26 cellular contexts compared by ENCODE assay signal in genomic region chr19:50255115-50255514, GRCh38. TPM values are rescaled to one million over a fixed set of nuclear protein-coding genes. Genes with fewer than 3 reads are reported as not detected.
A peak's percentile ranks its signal among the peaks of the same experiment; 100 is the strongest.
DNase-seq lines count a peak whose midpoint lies in the region; ATAC-seq and TF ChIP-seq lines count a peak whose summit lies in the region.
"Had no signal": no experiment of that assay in that cellular context is flagged by ENCODE, and none has a peak within 500 bp of the region (broad histone marks: within the 10 kb centered on the region; RNA-seq: fewer than 3 reads in every experiment).

No MANE protein-coding gene starts in this region.

- H3K4me3 Mint-ChIP-seq in endothelial cell (ENCODE audit: unreplicated experiment) (peak overlapping the region; percentile 16), natural killer cell (no peak overlapping the region)
- no peak overlapping the region for H3K4me3 Mint-ChIP-seq in activated CD4-positive, alpha-beta T cell treated with anti-CD3 and anti-CD28 coated beads, Interleukin-2, amount 10 ng/mL, durations not matched to agents 24 days and 14 days
- H3K4me3 Mint-ChIP-seq: activated naive CD8-positive, alpha-beta T cell; stimulated activated naive B cell treated with anti-CD40 and anti-IgM and Interleukin-4, amounts not matched to agents 10 μg/mL and 1 μg/mL and 100 μg/mL, for 72 hours; T-helper 17 cell had no signal

- BruUV-seq in OCI-LY7 (replicated peaks; lab: Mats Ljungman, UMichigan), result no TSS peak

- intact Hi-C loops in OCI-LY7 (cut with micrococcal nuclease; ENCODE audit: unreplicated experiment) (no loop called here), natural killer cell (cut with micrococcal nuclease) (no loop called here)
- intact Hi-C loops in activated CD4-positive, alpha-beta T cell treated with anti-CD3 and anti-CD28 coated beads, Interleukin-2, amount 10 ng/mL, durations not matched to agents 24 days and 14 days (cut with micrococcal nuclease), result no loop called here

- H4K20me1 ChIP-seq in OCI-LY7 (ENCODE audit: insufficient read depth, low read length), result no peaks in the 10 kb centered on the region

- CTCF ChIA-PET in OCI-LY7 (lab: Charles Lee; ENCODE audit: unreplicated experiment), result no interaction called here

- no peak for ATAC-seq in natural killer cell
- no peak for ATAC-seq in GM19452 (IDR thresholded peaks at IDR 0.05; ENCODE audit: unreplicated experiment)
- ATAC-seq: HCT116; stimulated activated naive B cell treated with anti-CD40 and anti-IgM and Interleukin-4, amounts not matched to agents 10 μg/mL and 1 μg/mL and 100 μg/mL, for 72 hours; T-helper 17 cell had no signal

- H3K36me3 ChIP-seq in BE2C, result no peaks in the 10 kb centered on the region
- H3K36me3 ChIP-seq in OCI-LY7 (ENCODE audit: insufficient read depth, low read length), result no peaks in the 10 kb centered on the region

- in situ Hi-C loops in ACHN (cut with HindIII; ENCODE audit: low pct_ligation_motif_present, low pct_unique_long_range_greater_than_20kb, low sequenced_read_pairs), result no loop called here

- no peak overlapping the region for H3K4me2 ChIP-seq in OCI-LY7 (ENCODE audit: low read length)

- H3K27ac Mint-ChIP-seq in endothelial cell (ENCODE audit: unreplicated experiment), result no peak overlapping the region
- no peak overlapping the region for H3K27ac Mint-ChIP-seq in natural killer cell
- H3K27ac Mint-ChIP-seq in activated CD4-positive, alpha-beta T cell treated with anti-CD3 and anti-CD28 coated beads, Interleukin-2, amount 10 ng/mL, durations not matched to agents 24 days and 14 days, result no peak overlapping the region
- H3K27ac Mint-ChIP-seq: activated naive CD8-positive, alpha-beta T cell; activated T-helper 2 cell treated with anti-CD3 and anti-CD28 coated beads, Interferon-gamma antibody, Interleukin-2, Interleukin-4, amounts not matched to agents 10 μg/mL and 5 μg/mL and 100 μg/mL, durations not matched to agents 14 hours and 24 hours and 36 hours; CD4-positive, alpha-beta memory T cell; stimulated activated naive B cell treated with anti-CD40 and anti-IgM and Interleukin-4, amounts not matched to agents 10 μg/mL and 1 μg/mL and 100 μg/mL, for 72 hours; T-helper 17 cell had no signal

- H3K4me1 ChIP-seq in BE2C (no peaks in the 10 kb centered on the region), OCI-LY7 (ENCODE audit: insufficient read depth, low read length, poor library complexity, severe bottlenecking) (no peaks in the 10 kb centered on the region)
- H3K4me1 ChIP-seq: ascending aorta, esophagus muscularis mucosa, Peyer's patch, testis had no signal

- H3K27me3 Mint-ChIP-seq in endothelial cell (ENCODE audit: unreplicated experiment), result no peaks in the 10 kb centered on the region
- H3K27me3 Mint-ChIP-seq in natural killer cell (ENCODE audit: low read depth in 2 of 2), result peaks cover 0 to 6% of the 10 kb centered on the region in 2 donors
- no peaks in the 10 kb centered on the region for H3K27me3 Mint-ChIP-seq in activated CD4-positive, alpha-beta T cell treated with anti-CD3 and anti-CD28 coated beads, Interleukin-2, amount 10 ng/mL, durations not matched to agents 24 days and 14 days

- no peaks in the 10 kb centered on the region for H3K9me2 ChIP-seq in OCI-LY7 (ENCODE audit: insufficient read depth, low read length)

- TF ChIP-seq CTCF in BE2C (IDR thresholded peaks at IDR 0.05; ENCODE audit: low read depth, low read length), result 0 out of 2 replicates have a peak, but pooled peaks have one; percentile 12
- peak; percentile 45; the same call in 1 of the 2 replicates for TF ChIP-seq CTCF in GM12875 (IDR thresholded peaks at IDR 0.05; ENCODE audit: borderline replicate concordance, insufficient read depth, low read depth, low read length)
- peak; percentile 70 for TF ChIP-seq CTCF in OCI-LY7 (conservative IDR thresholded peaks at IDR 0.05; ENCODE audit: low read length)
- no peak for TF ChIP-seq CTCF in endothelial cell (IDR thresholded peaks at IDR 0.05; ENCODE audit: unreplicated experiment)
- TF ChIP-seq CTCF in natural killer cell (IDR thresholded peaks at IDR 0.05), result no peak

- DNase-seq in BE2C, result no peak
- DNase-seq in OCI-LY7 (ENCODE audit: low spot score), result peak; percentile 26
- DNase-seq in endothelial cell (ENCODE audit: low spot score), result no peak
- no peak for DNase-seq in natural killer cell
- DNase-seq in ACHN, result no peak
- no peak for DNase-seq in activated CD4-positive, alpha-beta T cell treated with anti-CD3 and anti-CD28 coated beads, Interleukin-2, amount 10 ng/mL, durations not matched to agents 24 days and 14 days
- DNase-seq: activated CD8-positive, alpha-beta memory T cell treated with anti-CD3 and anti-CD28 coated beads, Interleukin-2, amount 50 U/mL, for 48 hours; CD4-positive, alpha-beta memory T cell; cerebellar nuclear complex; effector CD4-positive, alpha-beta T cell; GF-D8; kidney glomerular epithelial cell; NCI-H1092 treated with DMSO at 0.1 percent for 48 hours; NCI-H2029; Peyer's patch; small intestine; stimulated activated naive B cell treated with anti-CD40 and anti-IgM and Interleukin-4, amounts not matched to agents 10 μg/mL and 1 μg/mL and 100 μg/mL, for 72 hours; T-helper 17 cell; testis had no signal

- H3K27me3 ChIP-seq in BE2C, result no peaks in the 10 kb centered on the region
- H3K27me3 ChIP-seq: ascending aorta, Peyer's patch, testis had no signal

- peaks cover 20% of the 10 kb centered on the region for H3K36me3 Mint-ChIP-seq in endothelial cell (ENCODE audit: low read depth, unreplicated experiment)
- peaks cover 6% of the 10 kb centered on the region for H3K36me3 Mint-ChIP-seq in natural killer cell
- no peaks in the 10 kb centered on the region for H3K36me3 Mint-ChIP-seq in activated CD4-positive, alpha-beta T cell treated with anti-CD3 and anti-CD28 coated beads, Interleukin-2, amount 10 ng/mL, durations not matched to agents 24 days and 14 days (ENCODE audit: low read depth)

- H3K79me2 ChIP-seq in OCI-LY7 (ENCODE audit: insufficient read depth, low read depth, low read length), result no peaks in the 10 kb centered on the region

- H3K9me3 ChIP-seq in BE2C, result no peaks in the 10 kb centered on the region; the same call in 1 of the 2 replicates
- H3K9me3 ChIP-seq in OCI-LY7 (ENCODE audit: low read length), result peaks cover 6% of the 10 kb centered on the region; the same call in 1 of the 2 replicates
- H3K9me3 ChIP-seq: testis had no signal

- POLR2A ChIA-PET in OCI-LY7 (lab: Charles Lee), result no interaction called here

- no peak overlapping the region for H2AFZ ChIP-seq in OCI-LY7 (ENCODE audit: low read length)

- H3K4me1 Mint-ChIP-seq in endothelial cell (ENCODE audit: unreplicated experiment) (no peaks in the 10 kb centered on the region), natural killer cell (no peaks in the 10 kb centered on the region)
- H3K4me1 Mint-ChIP-seq in activated CD4-positive, alpha-beta T cell treated with anti-CD3 and anti-CD28 coated beads, Interleukin-2, amount 10 ng/mL, durations not matched to agents 24 days and 14 days, result no peaks in the 10 kb centered on the region
- H3K4me1 Mint-ChIP-seq: CD4-positive, alpha-beta memory T cell; T-helper 17 cell had no signal

- H3K9me3 Mint-ChIP-seq in endothelial cell (ENCODE audit: unreplicated experiment) (peaks cover 57% of the 10 kb centered on the region), natural killer cell (peaks cover 3 to 5% of the 10 kb centered on the region in 2 donors)
- peaks cover 3% of the 10 kb centered on the region for H3K9me3 Mint-ChIP-seq in activated CD4-positive, alpha-beta T cell treated with anti-CD3 and anti-CD28 coated beads, Interleukin-2, amount 10 ng/mL, durations not matched to agents 24 days and 14 days

- H3K4me3 ChIP-seq in BE2C (ENCODE audit: low read depth, low read length) (no peak overlapping the region), GM12875 (ENCODE audit: low read depth, low read length) (no peak overlapping the region), OCI-LY7 (ENCODE audit: low read depth, low read length, poor library complexity, severe bottlenecking) (no peak overlapping the region)
- H3K4me3 ChIP-seq: ascending aorta, esophagus muscularis mucosa, Peyer's patch, testis had no signal

- no peak overlapping the region for H3K27ac ChIP-seq in OCI-LY7 (ENCODE audit: low read depth, low read length, poor library complexity, severe bottlenecking)
- H3K27ac ChIP-seq: ascending aorta, esophagus muscularis mucosa, Peyer's patch, testis had no signal

RNA-seq across cellular contexts. Expression of gene MYH14, which starts 51.7 kb away (rescaled TPM):
- polyA plus RNA-seq in BE2C (2012; ENCODE audit: insufficient read depth, insufficient read length, low read depth), result not detected
- total RNA-seq in OCI-LY7 (2014; rRNA removed; shearing (Covaris generic)), result not detected in 2 replicates
- total RNA-seq in OCI-LY7 (2022) (not detected in 2 replicates), endothelial cell (ENCODE audit: unreplicated experiment) (not detected), natural killer cell (not detected)
- not detected in 2 replicates for total RNA-seq in activated CD4-positive, alpha-beta T cell treated with anti-CD3 and anti-CD28 coated beads, Interleukin-2, amount 10 ng/mL, durations not matched to agents 24 days and 14 days
- total RNA-seq: activated T-helper 2 cell treated with anti-CD3 and anti-CD28 coated beads, Interferon-gamma antibody, Interleukin-2, Interleukin-4, amounts not matched to agents 10 μg/mL and 5 μg/mL and 100 μg/mL, durations not matched to agents 14 hours and 24 hours and 36 hours; CD4-positive, alpha-beta memory T cell; T-helper 17 cell had no signal
- polyA plus RNA-seq: CD4-positive, alpha-beta memory T cell had no signal

Comparison
In these comparisons a context has a peak if more than half of its experiments do, and no peak if none do; other contexts are left out.
1. CTCF ChIP-seq: peak in BE2C (single experiment), GM12875 (single experiment) and OCI-LY7 (single experiment); none in endothelial cell (single experiment) and natural killer cell (single experiment).